8 cellular contexts compared by ENCODE assay signal in genomic region chr11:67265633-67266423, GRCh38. TPM values are rescaled to one million over a fixed set of nuclear protein-coding genes. Genes with fewer than 3 reads are reported as not detected.
A peak's percentile ranks its signal among the peaks of the same experiment; 100 is the strongest.
DNase-seq lines count a peak whose midpoint lies in the region; ATAC-seq and TF ChIP-seq lines count a peak whose summit lies in the region.

No MANE protein-coding gene starts in this region.

- intact Hi-C loops in left lung (cut with DNase I) = no loop called here

- H3K9me2 ChIP-seq in GM23338 (ENCODE audit: insufficient read depth) = no peaks in the 10 kb centered on the region

- H3K27ac Mint-ChIP-seq in GM23338 = no peak overlapping the region

- H3K27ac ChIP-seq in GM23338 (ENCODE audit: low read depth) = no peak overlapping the region
- H3K27ac ChIP-seq in left lung = peak overlapping the region; percentile 70

- DNase-seq in COLO829 (ENCODE audit: low spot score) (peak; percentile 57), GM23338 (ENCODE audit: low spot score) (peak; percentile 84), NCI-H1092 treated with DMSO at 0.1 percent for 48 hours (lab: John Stamatoyannopoulos, UW) (peak; percentile 62), choroid plexus epithelial cell (ENCODE audit: low read depth) (peak; percentile 51), left lung (peak; percentile 80 to 98), Ammon's horn (ENCODE audit: low spot score) (no peak)
- DNase-seq in activated CD4-positive, CD25-positive, alpha-beta regulatory T cell treated with anti-CD3 and anti-CD28 coated beads, Interleukin-2, amount 50 U/mL, for 72 hours = peak; percentile 86
- peak; percentile 68 to 81 for DNase-seq in stimulated activated CD4-positive, alpha-beta T cell treated with anti-CD3 and anti-CD28 coated beads, Interleukin-4, amount 100 ng/mL, for 4 hours

- H3K4me2 ChIP-seq in GM23338 = no peak overlapping the region

- no peaks in the 10 kb centered on the region for H3K9me3 Mint-ChIP-seq in GM23338

- H3K36me3 ChIP-seq in GM23338 (ENCODE audit: insufficient read depth) = peaks cover 3% of the 10 kb centered on the region; the same call in 1 of the 2 replicates
- H3K36me3 ChIP-seq in left lung = peaks cover 0 to 17% of the 10 kb centered on the region in 2 donors

- TF ChIP-seq CTCF in GM23338 (conservative IDR thresholded peaks at IDR 0.05; ENCODE audit: low read depth in 2 of 2) (peak; percentile 34 to 82), choroid plexus epithelial cell (conservative IDR thresholded peaks at IDR 0.05; ENCODE audit: low read depth, low read length) (peak; percentile 57), left lung (IDR thresholded peaks at IDR 0.05) (peak; percentile 55 to 75)

- H3K27me3 ChIP-seq in GM23338 (ENCODE audit: insufficient read depth) = no peaks in the 10 kb centered on the region
- H3K27me3 ChIP-seq in left lung = peaks cover 0 to 6% of the 10 kb centered on the region in 2 donors

- ATAC-seq in GM23338 (peak; percentile 35), left lung (peak; percentile 73)

- H4K20me1 ChIP-seq in GM23338 (replicated peaks; ENCODE audit: insufficient read depth) = peaks cover 12% of the 10 kb centered on the region; the same call in 1 of the 2 replicates

- peaks cover 21% of the 10 kb centered on the region for H3K27me3 Mint-ChIP-seq in GM23338 (ENCODE audit: insufficient read depth, low read depth, poor library complexity)

- H3K4me1 Mint-ChIP-seq in GM23338 = peaks cover 51% of the 10 kb centered on the region

- peaks cover 25% of the 10 kb centered on the region for H3K4me1 ChIP-seq in GM23338 (ENCODE audit: insufficient read depth)
- peaks cover 49 to 78% of the 10 kb centered on the region in 2 donors for H3K4me1 ChIP-seq in left lung

- H3K9me3 ChIP-seq in left lung = no peaks in the 10 kb centered on the region

- peak overlapping the region; percentile 78; the same call in 1 of the 2 replicates for H2AFZ ChIP-seq in GM23338

- H3F3A ChIP-seq in GM23338 (replicated peaks; ENCODE audit: low read depth) = peaks cover 23% of the 10 kb centered on the region

- peak overlapping the region; percentile 78 for H3K4me3 Mint-ChIP-seq in GM23338

- peak overlapping the region; percentile 47; the same call in 1 of the 2 replicates for H3K4me3 ChIP-seq in GM23338
- H3K4me3 ChIP-seq in choroid plexus epithelial cell (ENCODE audit: low read depth, low read length) = peak overlapping the region; percentile 74
- H3K4me3 ChIP-seq in left lung = no peak overlapping the region

- peaks cover 12% of the 10 kb centered on the region; the same call in 2 of the 3 replicates for H3K36me3 Mint-ChIP-seq in GM23338 (ENCODE audit: low read depth)

- H3K79me2 ChIP-seq in GM23338 (replicated peaks; ENCODE audit: insufficient read depth) = peaks cover 38% of the 10 kb centered on the region

TF ChIP-seq in GM23338, 12 proteins besides CTCF, POLR2A, EP300 and RAD21:
- TF ChIP-seq JUNB (IDR thresholded peaks at IDR 0.05; ENCODE audit: unreplicated experiment) (no peak), ZNF114 (CRISPR knock-in tag; IDR thresholded peaks at IDR 0.05) (no peak)

RNA-seq across cellular contexts. Expression of gene GRK2, which starts 0.4 kb away (rescaled TPM):
- 62.2 and 72.5 TPM in 2 replicates for total RNA-seq in GM23338 (2014; rRNA removed; shearing (Covaris generic))
- 19.5 and 21.7 TPM in 2 replicates for polyA plus RNA-seq in GM23338 (2016; fragmentation: Nextera tagmentation; extraction: Ambion mirVana)
- total RNA-seq in left lung = 100 to 1,000 TPM in 1 of 2 donors, 10 to 100 TPM in 1; 55.2 to 118 TPM

RNA-seq across cellular contexts. Expression of gene ANKRD13D, which starts 23.3 kb away (rescaled TPM):
- 15.7 and 30.8 TPM in 2 replicates for total RNA-seq in GM23338 (2014; rRNA removed; shearing (Covaris generic))
- 19.5 and 20.3 TPM in 2 replicates for polyA plus RNA-seq in GM23338 (2016; fragmentation: Nextera tagmentation; extraction: Ambion mirVana)
- total RNA-seq in left lung = 10 to 100 TPM; 48.0 to 81.2 TPM

RNA-seq across cellular contexts. Expression of gene SSH3, which starts 37.5 kb away (rescaled TPM):
- 40.0 and 45.8 TPM in 2 replicates for total RNA-seq in GM23338 (2014; rRNA removed; shearing (Covaris generic))
- polyA plus RNA-seq in GM23338 (2016; fragmentation: Nextera tagmentation; extraction: Ambion mirVana) = 17.8 and 25.1 TPM in 2 replicates
- total RNA-seq in left lung = 10 to 100 TPM; 28.7 to 44.9 TPM

Comparison
In these comparisons a context has a peak if more than half of its experiments do, and no peak if none do; other contexts are left out.
1. H3K4me3 ChIP-seq: peak in GM23338 (single experiment) and choroid plexus epithelial cell (single experiment); none in left lung (0 of 2).
2. Peak in every context shown above with its lines, with median percentiles within 50 percentile points of each other: CTCF ChIP-seq.